1 cellular context compared by ENCODE assay signal in the genomic region with DNA sequence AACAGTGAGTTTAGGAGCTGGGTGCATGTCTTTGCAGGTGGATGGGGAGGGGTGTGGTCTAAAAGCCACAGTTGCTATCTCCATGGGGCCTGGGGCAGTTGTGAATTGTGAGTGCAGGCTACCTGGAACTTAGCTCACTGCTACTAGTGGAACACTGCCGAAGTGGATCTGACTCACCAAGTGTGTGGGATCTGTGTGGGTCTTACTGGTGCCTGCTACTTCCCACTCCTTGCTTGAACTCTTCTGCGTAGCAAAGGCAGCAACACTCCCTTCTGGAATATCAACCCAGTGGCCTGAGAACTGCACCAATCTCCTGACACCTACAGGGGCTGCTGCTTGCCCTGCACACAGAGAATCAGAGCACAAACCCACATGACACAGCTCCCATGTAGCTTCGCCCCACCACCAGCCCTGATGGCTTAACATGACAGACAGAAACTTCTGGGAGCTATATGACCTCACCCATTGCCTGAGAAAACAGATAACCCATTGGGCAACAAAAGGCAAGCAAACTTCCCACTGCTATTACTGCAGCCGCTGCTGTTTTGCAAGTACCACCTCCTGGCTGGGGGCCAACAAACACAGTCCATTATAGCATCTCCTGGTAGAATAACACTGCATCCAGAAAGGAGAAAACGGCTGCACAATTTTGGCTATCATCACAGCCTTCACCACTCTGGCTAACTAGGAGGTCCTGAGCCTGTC.
TF ChIP-seq lines count a peak whose summit lies in the region.

No MANE protein-coding gene starts in this region.

TF ChIP-seq in H1, 55 proteins besides CTCF, POLR2A, EP300 and RAD21 (continued from another document):
- no peak for TF ChIP-seq HDAC6 (IDR thresholded peaks at IDR 0.05; ENCODE audit: low read depth, low read length)
- TF ChIP-seq TEAD4 (IDR thresholded peaks at IDR 0.05; ENCODE audit: low read depth, low read length), result no peak
- TF ChIP-seq CREB1 (IDR thresholded peaks at IDR 0.05), result no peak
- TF ChIP-seq CBX5 (IDR thresholded peaks at IDR 0.05; ENCODE audit: low read depth, low read length), result no peak
- TF ChIP-seq TAF7 (optimal IDR thresholded peaks at IDR 0.05; ENCODE audit: borderline replicate concordance, low read depth, low read length), result no peak
- TF ChIP-seq SIN3A (conservative IDR thresholded peaks at IDR 0.05 in 1 of 2, IDR thresholded peaks at IDR 0.05 in 1 of 2; ENCODE audit: low read depth in 1 of 2, low read length in 2 of 2), result no peak
- no peak for TF ChIP-seq CHD2 (IDR thresholded peaks at IDR 0.05; ENCODE audit: low read length)
- no peak for TF ChIP-seq TBP (IDR thresholded peaks at IDR 0.05; ENCODE audit: low read depth, low read length)
- no peak for TF ChIP-seq ASH2L (IDR thresholded peaks at IDR 0.05; ENCODE audit: low read length)
- TF ChIP-seq, protein P1, sequence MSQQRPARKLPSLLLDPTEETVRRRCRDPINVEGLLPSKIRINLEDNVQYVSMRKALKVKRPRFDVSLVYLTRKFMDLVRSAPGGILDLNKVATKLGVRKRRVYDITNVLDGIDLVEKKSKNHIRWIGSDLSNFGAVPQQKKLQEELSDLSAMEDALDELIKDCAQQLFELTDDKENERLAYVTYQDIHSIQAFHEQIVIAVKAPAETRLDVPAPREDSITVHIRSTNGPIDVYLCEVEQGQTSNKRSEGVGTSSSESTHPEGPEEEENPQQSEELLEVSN (IDR thresholded peaks at IDR 0.05), result no peak
- TF ChIP-seq TAF1 (IDR thresholded peaks at IDR 0.05; ENCODE audit: low read depth, low read length), result no peak
- TF ChIP-seq, protein P2, sequence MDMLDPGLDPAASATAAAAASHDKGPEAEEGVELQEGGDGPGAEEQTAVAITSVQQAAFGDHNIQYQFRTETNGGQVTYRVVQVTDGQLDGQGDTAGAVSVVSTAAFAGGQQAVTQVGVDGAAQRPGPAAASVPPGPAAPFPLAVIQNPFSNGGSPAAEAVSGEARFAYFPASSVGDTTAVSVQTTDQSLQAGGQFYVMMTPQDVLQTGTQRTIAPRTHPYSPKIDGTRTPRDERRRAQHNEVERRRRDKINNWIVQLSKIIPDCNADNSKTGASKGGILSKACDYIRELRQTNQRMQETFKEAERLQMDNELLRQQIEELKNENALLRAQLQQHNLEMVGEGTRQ (IDR thresholded peaks at IDR 0.05; ENCODE audit: low read length), result no peak
- TF ChIP-seq SIRT6 (IDR thresholded peaks at IDR 0.05; ENCODE audit: low read length), result no peak
- no peak for TF ChIP-seq KDM5A (IDR thresholded peaks at IDR 0.05; ENCODE audit: low read length)
